Comparison of ENCODE assay signal across 8 cellular contexts in genomic region chr22:38398609-38399401, GRCh38. TPM values are rescaled to one million over a fixed set of nuclear protein-coding genes. Genes with fewer than 3 reads are reported as not detected.
DNase-seq lines count a peak whose midpoint lies in the region; ATAC-seq and TF ChIP-seq lines count a peak whose summit lies in the region.

No MANE protein-coding gene starts in this region.

- H3K4me2 ChIP-seq in PC-3 (ENCODE audit: low read length): peak overlapping the region; percentile 91

- peaks cover 6 to 42% (median 33%) of the 10 kb centered on the region in 7 donors for H3K4me1 Mint-ChIP-seq in naive thymus-derived CD4-positive, alpha-beta T cell
- H3K4me1 Mint-ChIP-seq in stimulated activated effector memory CD8-positive, alpha-beta T cell treated with anti-CD3 and anti-CD28 coated beads, Interleukin-12 subunit alpha, Interleukin-12 subunit beta, amount 100 ng/mL, for 72 hours: peaks cover 21% of the 10 kb centered on the region

- BruUV-seq in PC-3 (replicated peaks; lab: Mats Ljungman, UMichigan): no TSS peak

- peak overlapping the region; percentile 70 for H3K4me3 ChIP-seq in AG04449 (ENCODE audit: low read depth, low read length)
- H3K4me3 ChIP-seq in PC-3 (ENCODE audit: low read length): peak overlapping the region; percentile 82
- H3K4me3 ChIP-seq in naive thymus-derived CD4-positive, alpha-beta T cell (ENCODE audit: low read length): peak overlapping the region; percentile 46

- no peak overlapping the region for H3K27ac ChIP-seq in PC-3 (ENCODE audit: low read length)
- peak overlapping the region; percentile 69 for H3K27ac ChIP-seq in naive thymus-derived CD4-positive, alpha-beta T cell (ENCODE audit: low read depth, low read length)

- intact Hi-C loops in PC-3 (cut with micrococcal nuclease): loop anchor here (10.0 kb wide), 1 partner anchor 176 kb away; the partner anchor contains the start of gene DMC1
- intact Hi-C loops in naive thymus-derived CD4-positive, alpha-beta T cell (cut with micrococcal nuclease): loop anchor here (1.0 to 5.0 kb wide), 11 partner anchors 82 to 918 kb away; partner anchors contain the start of genes DDX17 (in 2 of the 2), CBX7 (in 1 of the 2), CSNK1E (in 1 of the 2) and DMC1 (in 1 of the 2)

- H3K27ac Mint-ChIP-seq in naive thymus-derived CD4-positive, alpha-beta T cell: peak overlapping the region in 7 of 9 donors; percentile 55 to 83 (median 71)
- H3K27ac Mint-ChIP-seq in stimulated activated effector memory CD8-positive, alpha-beta T cell treated with anti-CD3 and anti-CD28 coated beads, Interleukin-12 subunit alpha, Interleukin-12 subunit beta, amount 100 ng/mL, for 72 hours: peak overlapping the region; percentile 82

- no peak for DNase-seq in AG04449 (ENCODE audit: low read depth, low spot score)
- DNase-seq in HK-2 (ENCODE audit: unreplicated experiment): peak; percentile 86
- peak; percentile 65 for DNase-seq in PC-3
- DNase-seq in activated T-cell treated with anti-CD3 and anti-CD28 coated beads, Interleukin-2, amount 50 U/mL, for 48 hours: peak; percentile 87
- peak; percentile 63 for DNase-seq in fibroblast of gingiva (ENCODE audit: low read depth)
- peak; percentile 74 to 91 (median 82) for DNase-seq in naive thymus-derived CD4-positive, alpha-beta T cell
- DNase-seq in stimulated activated effector memory CD8-positive, alpha-beta T cell treated with anti-CD3 and anti-CD28 coated beads, Interleukin-12 subunit alpha, Interleukin-12 subunit beta, amount 100 ng/mL, for 72 hours (ENCODE audit: low spot score in 2 of 2): peak; percentile 78 to 87

- no peaks in the 10 kb centered on the region for H4K20me1 ChIP-seq in PC-3 (ENCODE audit: low read length)

- H3K36me3 Mint-ChIP-seq in naive thymus-derived CD4-positive, alpha-beta T cell: no peaks in the 10 kb centered on the region
- no peaks in the 10 kb centered on the region for H3K36me3 Mint-ChIP-seq in stimulated activated effector memory CD8-positive, alpha-beta T cell treated with anti-CD3 and anti-CD28 coated beads, Interleukin-12 subunit alpha, Interleukin-12 subunit beta, amount 100 ng/mL, for 72 hours

- H3K9me2 ChIP-seq in PC-3 (replicated peaks; ENCODE audit: low read length): no peaks in the 10 kb centered on the region

- H3K9me3 Mint-ChIP-seq in naive thymus-derived CD4-positive, alpha-beta T cell: peaks cover 0 to 2% (median 0%) of the 10 kb centered on the region in 11 donors
- H3K9me3 Mint-ChIP-seq in stimulated activated effector memory CD8-positive, alpha-beta T cell treated with anti-CD3 and anti-CD28 coated beads, Interleukin-12 subunit alpha, Interleukin-12 subunit beta, amount 100 ng/mL, for 72 hours: no peaks in the 10 kb centered on the region

- peaks cover 0 to 30% (median 0%) of the 10 kb centered on the region in 5 donors for H3K27me3 Mint-ChIP-seq in naive thymus-derived CD4-positive, alpha-beta T cell

- H3K4me3 Mint-ChIP-seq in naive thymus-derived CD4-positive, alpha-beta T cell: peak overlapping the region; percentile 78 to 93 (median 85)
- H3K4me3 Mint-ChIP-seq in stimulated activated effector memory CD8-positive, alpha-beta T cell treated with anti-CD3 and anti-CD28 coated beads, Interleukin-12 subunit alpha, Interleukin-12 subunit beta, amount 100 ng/mL, for 72 hours: peak overlapping the region; percentile 73

- ATAC-seq in GM18909 (IDR thresholded peaks at IDR 0.05; ENCODE audit: poor library complexity, unreplicated experiment): peak; percentile 50
- peak; percentile 65 for ATAC-seq in PC-3
- peak; percentile 93 for ATAC-seq in naive thymus-derived CD4-positive, alpha-beta T cell
- peak; percentile 84 for ATAC-seq in stimulated activated effector memory CD8-positive, alpha-beta T cell treated with anti-CD3 and anti-CD28 coated beads, Interleukin-12 subunit alpha, Interleukin-12 subunit beta, amount 100 ng/mL, for 72 hours

- H3F3A ChIP-seq in PC-3 (ENCODE audit: low read length, unreplicated experiment): no peaks in the 10 kb centered on the region

- no peaks in the 10 kb centered on the region for H3K9me3 ChIP-seq in PC-3 (ENCODE audit: low read length)
- no peaks in the 10 kb centered on the region for H3K9me3 ChIP-seq in naive thymus-derived CD4-positive, alpha-beta T cell (ENCODE audit: control insufficient read depth in 2 of 3, low read length in 3 of 3)

- H3K27me3 ChIP-seq in PC-3 (ENCODE audit: low read length): no peaks in the 10 kb centered on the region
- no peaks in the 10 kb centered on the region for H3K27me3 ChIP-seq in naive thymus-derived CD4-positive, alpha-beta T cell (ENCODE audit: control insufficient read depth in 2 of 2, insufficient read depth in 2 of 2, low read length in 2 of 2)

- TF ChIP-seq CTCF in AG04449 (IDR thresholded peaks at IDR 0.05; ENCODE audit: insufficient read depth, low read length, missing control alignments) (no peak), PC-3 (conservative IDR thresholded peaks at IDR 0.05; ENCODE audit: low read depth, low read length) (no peak)

- peaks cover 37% of the 10 kb centered on the region for H3K79me2 ChIP-seq in PC-3 (ENCODE audit: low read length)

- CTCF ChIA-PET in AG04449 (lab: Yijun Ruan, JAX): no interaction called here
- CTCF ChIA-PET in PC-3 (lab: Charles Lee): no interaction called here
- CTCF ChIA-PET in naive thymus-derived CD4-positive, alpha-beta T cell (lab: Charles Lee): no interaction called here

- POLR2A ChIA-PET in AG04449 (lab: Yijun Ruan, JAX): interaction anchor here (0.6 to 1.2 kb wide), 5 partner anchors 8 to 197 kb away, joined by 3 to 4 read pairs (median 3); partner anchors contain the start of gene MAFF
- POLR2A ChIA-PET in PC-3 (lab: Charles Lee; ENCODE audit: unreplicated experiment): interaction anchor here (0.5 to 0.7 kb wide), 5 partner anchors 8 to 306 kb away, joined by 3 to 11 read pairs (median 4); partner anchors contain the start of gene MAFF
- POLR2A ChIA-PET in naive thymus-derived CD4-positive, alpha-beta T cell (lab: Charles Lee): no interaction called here

- peak overlapping the region; percentile 74; the same call in 1 of the 2 replicates for H3K9ac ChIP-seq in PC-3 (ENCODE audit: low read length)

- peaks cover 13% of the 10 kb centered on the region; the same call in 1 of the 2 replicates for H3K4me1 ChIP-seq in PC-3 (ENCODE audit: insufficient read depth, low read length)
- no peaks in the 10 kb centered on the region for H3K4me1 ChIP-seq in naive thymus-derived CD4-positive, alpha-beta T cell (ENCODE audit: control insufficient read depth in 2 of 2, insufficient read depth in 2 of 2, low read length in 2 of 2)

- H3K36me3 ChIP-seq in PC-3 (ENCODE audit: low read depth, low read length): no peaks in the 10 kb centered on the region
- no peaks in the 10 kb centered on the region for H3K36me3 ChIP-seq in naive thymus-derived CD4-positive, alpha-beta T cell (ENCODE audit: control insufficient read depth in 2 of 3, insufficient read depth in 3 of 3, low read length in 3 of 3)

- peak overlapping the region; percentile 81 for H2AFZ ChIP-seq in PC-3 (ENCODE audit: low read length)

RNA-seq across cellular contexts. Expression of gene KCNJ4, which starts 56.2 kb away (rescaled TPM):
- total RNA-seq in PC-3 (2014; rRNA removed): not detected in 2 replicates
- total RNA-seq in naive thymus-derived CD4-positive, alpha-beta T cell: not detected
- polyA plus RNA-seq in naive thymus-derived CD4-positive, alpha-beta T cell: not detected
